Comparison of ENCODE assay signal across 18 cellular contexts in genomic region chr4:162707962-162708361, GRCh38.
"Had no signal": no experiment of that assay in that cellular context is flagged by ENCODE, and none has a peak within 500 bp of the region (broad histone marks: within the 10 kb centered on the region; RNA-seq: fewer than 3 reads in every experiment).

No MANE protein-coding gene starts in this region.

- H3K9ac ChIP-seq: neural progenitor cell had no signal

- DNase-seq: activated CD4-positive, alpha-beta T cell treated with anti-CD3 and anti-CD28 coated beads for 4 hours; activated CD8-positive, alpha-beta memory T cell treated with anti-CD3 and anti-CD28 coated beads, Interleukin-2, amount 50 U/mL, for 4 hours; activated CD8-positive, alpha-beta T cell treated with anti-CD3 and anti-CD28 coated beads for 36 hours; activated gamma-delta T cell treated with Interleukin-2 at 50 U/mL for 16 hours; activated T-cell treated with anti-CD3 and anti-CD28 coated beads, Interleukin-2, amount 50 U/mL, for 72 hours; aorta; foreskin keratinocyte; left colon; midbrain; ovary; stimulated activated CD4-positive, alpha-beta T cell treated with anti-CD3 and anti-CD28 coated beads, Interleukin-4, amount 100 ng/mL, for 1 hour; stimulated activated CD8-positive, alpha-beta memory T cell treated with anti-CD3 and anti-CD28 coated beads, Interleukin-4, amount 100 ng/mL, for 48 hours; upper lobe of right lung had no signal

- H3K4me3 Mint-ChIP-seq: activated CD8-positive, alpha-beta T cell treated with anti-CD3 and anti-CD28 coated beads for 36 hours; activated T-cell treated with anti-CD3 and anti-CD28 coated beads, Interleukin-2, amount 50 U/mL, for 72 hours; neural progenitor cell; stimulated activated naive CD8-positive, alpha-beta T cell treated with anti-CD3 and anti-CD28 coated beads, Interleukin-15, Interleukin-2, amounts not matched to agents 100 ng/mL and 50 ng/mL, for 24 hours had no signal

- H3K9me3 Mint-ChIP-seq: activated CD8-positive, alpha-beta T cell treated with anti-CD3 and anti-CD28 coated beads for 36 hours had no signal

- H3K27ac Mint-ChIP-seq: activated CD8-positive, alpha-beta T cell treated with anti-CD3 and anti-CD28 coated beads for 36 hours; activated T-cell treated with anti-CD3 and anti-CD28 coated beads, Interleukin-2, amount 50 U/mL, for 72 hours; neural progenitor cell; stimulated activated naive CD8-positive, alpha-beta T cell treated with anti-CD3 and anti-CD28 coated beads, Interleukin-15, Interleukin-2, amounts not matched to agents 100 ng/mL and 50 ng/mL, for 24 hours had no signal

- H3K4me1 ChIP-seq: foreskin keratinocyte, neural progenitor cell, upper lobe of right lung had no signal

- H3K36me3 ChIP-seq: neural progenitor cell, ovary, upper lobe of right lung had no signal

- H3K36me3 Mint-ChIP-seq: neural progenitor cell had no signal

- H3K4me2 ChIP-seq: neural progenitor cell had no signal

- H3K27me3 Mint-ChIP-seq: stimulated activated naive CD8-positive, alpha-beta T cell treated with anti-CD3 and anti-CD28 coated beads, Interleukin-15, Interleukin-2, amounts not matched to agents 100 ng/mL and 50 ng/mL, for 24 hours had no signal

- ATAC-seq: activated CD8-positive, alpha-beta T cell treated with anti-CD3 and anti-CD28 coated beads for 36 hours; activated T-cell treated with anti-CD3 and anti-CD28 coated beads, Interleukin-2, amount 50 U/mL, for 72 hours; foreskin keratinocyte; left colon; upper lobe of right lung had no signal

- H3K27me3 ChIP-seq: foreskin keratinocyte, neural progenitor cell, ovary, upper lobe of right lung had no signal

- H2AFZ ChIP-seq: neural progenitor cell had no signal

- H3K4me1 Mint-ChIP-seq: neural progenitor cell had no signal

- H3K4me3 ChIP-seq: lung, neural progenitor cell, ovary, upper lobe of right lung had no signal

- FAIRE-seq: colon had no signal

- H3K27ac ChIP-seq: foreskin keratinocyte, neural progenitor cell, ovary, upper lobe of right lung, VCaP had no signal

- H3K9me3 ChIP-seq: ovary, upper lobe of right lung had no signal
